Comparison of ENCODE assay signal across 11 cellular contexts in genomic region chr4:87032884-87033533, GRCh38.
A peak's percentile ranks its signal among the peaks of the same experiment; 100 is the strongest.
DNase-seq lines count a peak whose midpoint lies in the region; ATAC-seq, FAIRE-seq and TF ChIP-seq lines count a peak whose summit lies in the region.
"Had no signal": no experiment of that assay in that cellular context is flagged by ENCODE, and none has a peak within 500 bp of the region (broad histone marks: within the 10 kb centered on the region; RNA-seq: fewer than 3 reads in every experiment).

No MANE protein-coding gene starts in this region.

- H3K9ac ChIP-seq in mammary epithelial cell (ENCODE audit: insufficient read depth, low read length), result no peak overlapping the region

- no peak overlapping the region for H3K4me3 ChIP-seq in mammary epithelial cell (replicated peaks in 1 of 3; ENCODE audit: insufficient read depth in 1 of 3, low read depth in 2 of 3, low read length in 3 of 3)
- H3K4me3 ChIP-seq in skin epidermis, result no peak overlapping the region
- H3K4me3 ChIP-seq: HAP-1 had no signal

- in situ Hi-C loops in mammary epithelial cell (cut with MboI; ENCODE audit: low sequenced_read_pairs in 2 of 2), result no loop called here

- H3K9me3 ChIP-seq in mammary epithelial cell (replicated peaks; ENCODE audit: insufficient read depth, low read length), result no peaks in the 10 kb centered on the region
- H3K9me3 ChIP-seq: HAP-1 had no signal

- H4K20me1 ChIP-seq in mammary epithelial cell (ENCODE audit: insufficient read depth, low read length), result no peaks in the 10 kb centered on the region

- dilution Hi-C loops in mammary epithelial cell (cut with HindIII; ENCODE audit: low sequenced_read_pairs), result no loop called here

- peak overlapping the region; percentile 51 for H3K27ac ChIP-seq in mammary epithelial cell (ENCODE audit: insufficient read depth, low read depth, low read length)
- peak overlapping the region in 14 of 21 experiments; percentile 12 to 79 (median 57) for H3K27ac ChIP-seq in skin epidermis

- H3K27me3 ChIP-seq in mammary epithelial cell (ENCODE audit: insufficient read depth, low read length), result no peaks in the 10 kb centered on the region

- H3K4me2 ChIP-seq in mammary epithelial cell (ENCODE audit: insufficient read depth, low read depth, low read length), result peak overlapping the region; percentile 73

- peaks cover 34% of the 10 kb centered on the region for H3K4me1 ChIP-seq in mammary epithelial cell (ENCODE audit: insufficient read depth, low read length)

- peak; percentile 43 for FAIRE-seq in H54 (lab: Jason Lieb, UNC)

- CTCF ChIA-PET in mammary epithelial cell (lab: Charles Lee; ENCODE audit: low non-redundant PET), result no interaction called here

- WGBS in mammary epithelial cell (ENCODE audit: low coverage, missing lambda C conversion rate), result 76% methylated on average over 3 of the region's 3 CpGs

- intact Hi-C loops in mammary epithelial cell (cut with micrococcal nuclease), result no loop called here

- no peaks in the 10 kb centered on the region for H3K36me3 ChIP-seq in mammary epithelial cell (ENCODE audit: insufficient read depth, low read length)
- H3K36me3 ChIP-seq: HAP-1 had no signal

- no peak for ATAC-seq in GM19397 (IDR thresholded peaks at IDR 0.05; ENCODE audit: unreplicated experiment)

- BruUV-seq in mammary epithelial cell (replicated peaks; lab: Mats Ljungman, UMichigan), result no TSS peak

- no peak overlapping the region for H2AFZ ChIP-seq in mammary epithelial cell (ENCODE audit: low read depth, low read length)

- DNase-seq in H54 (ENCODE audit: insufficient read length, low spot score) (no peak), mammary epithelial cell (peak; percentile 44), inferior parietal cortex (ENCODE audit: extremely low spot score) (peak; percentile 72), MV-4-11 (lab: John Stamatoyannopoulos, UW) (no peak), COR-L47 (lab: John Stamatoyannopoulos, UW) (no peak), NCI-H1092 (lab: John Stamatoyannopoulos, UW) (no peak)
- DNase-seq: SHP77 treated with DMSO at 0.1 percent for 48 hours; stimulated activated CD4-positive, alpha-beta T cell treated with anti-CD3 and anti-CD28 coated beads, Interleukin-4, amount 100 ng/mL, for 1 hour had no signal

- H3K79me2 ChIP-seq in mammary epithelial cell (ENCODE audit: insufficient read depth, low read length), result peaks cover 91% of the 10 kb centered on the region

- TF ChIP-seq POLR2A in H54 (IDR thresholded peaks at IDR 0.05; ENCODE audit: low read depth, low read length), result no peak

- no peak for TF ChIP-seq CTCF in mammary epithelial cell (conservative IDR thresholded peaks at IDR 0.05 in 1 of 2, IDR thresholded peaks at IDR 0.05 in 1 of 2; ENCODE audit: extremely low read depth in 1 of 2, insufficient read depth in 1 of 2, low read depth in 1 of 2, low read length in 2 of 2)

Comparison
In these comparisons a context has a peak if more than half of its experiments do, and no peak if none do; other contexts are left out.
1. DNase-seq: peak in mammary epithelial cell (single experiment) and inferior parietal cortex (single experiment); none in H54 (single experiment), MV-4-11 (single experiment), COR-L47 (single experiment) and NCI-H1092 (single experiment).